ENCODE assay signal across 30 cellular contexts in the genomic region with DNA sequence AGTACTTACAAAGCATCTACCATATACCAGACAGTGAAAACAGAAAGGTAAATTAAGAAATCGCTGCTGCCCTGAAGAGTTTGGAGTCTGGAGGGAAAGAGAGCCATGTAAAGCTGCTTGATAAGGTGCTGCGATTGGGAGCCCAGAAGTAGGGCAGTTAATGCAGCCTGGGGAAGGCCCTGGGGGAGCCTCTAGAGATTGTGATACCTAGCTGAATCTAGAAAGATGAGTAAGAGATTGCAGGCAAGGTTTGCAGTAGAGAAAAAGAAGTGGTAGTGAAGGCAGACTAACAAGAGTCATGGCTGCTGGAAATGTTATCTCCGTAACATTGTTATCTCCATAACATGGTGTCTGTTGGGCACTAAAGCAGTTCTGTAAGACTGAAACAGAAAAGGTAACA. TPM values are rescaled to one million over a fixed set of nuclear protein-coding genes. Genes with fewer than 3 reads are reported as not detected.
"Had no signal": no experiment of that assay in that cellular context is flagged by ENCODE, and none has a peak within 500 bp of the region (broad histone marks: within the 10 kb centered on the region; RNA-seq: fewer than 3 reads in every experiment).

No MANE protein-coding gene starts in this region.

- ATAC-seq: activated CD4-positive, CD25-positive, alpha-beta regulatory T cell treated with anti-CD3 and anti-CD28 coated beads, Interleukin-2, amount 50 U/mL, for 24 hours; activated naive CD8-positive, alpha-beta T cell treated with anti-CD3 and anti-CD28 coated beads, Interleukin-2, amount 50 U/mL, for 24 hours; activated T-cell treated with anti-CD3 and anti-CD28 coated beads, Interleukin-2, amount 50 U/mL, for 4 hours; body of pancreas; esophagus mucosa; T-helper 17 cell had no signal

- H3K36me3 Mint-ChIP-seq: activated naive CD8-positive, alpha-beta T cell treated with anti-CD3 and anti-CD28 coated beads for 36 hours had no signal

- H3K4me1 Mint-ChIP-seq: activated B cell treated with CpG ODN at 0.5 μM for 24 hours; activated CD4-positive, alpha-beta memory T cell treated with anti-CD3 and anti-CD28 coated beads, Interleukin-2, amount 10 ng/mL, durations not matched to agents 7 days and 5 days had no signal

- H3K27me3 Mint-ChIP-seq: activated B cell treated with CpG ODN at 0.5 μM for 24 hours; activated CD4-positive, alpha-beta memory T cell treated with anti-CD3 and anti-CD28 coated beads, Interleukin-2, amount 10 ng/mL, durations not matched to agents 7 days and 5 days; activated CD4-positive, alpha-beta T cell treated with anti-CD3 and anti-CD28 coated beads, Interleukin-2, amount 10 ng/mL, durations not matched to agents 24 days and 14 days; activated naive CD4-positive, alpha-beta T cell treated with anti-CD3 and anti-CD28 coated beads, Interleukin-2, amount 50 U/mL, for 24 hours; activated naive CD8-positive, alpha-beta T cell treated with anti-CD3 and anti-CD28 coated beads for 36 hours; activated naive CD8-positive, alpha-beta T cell treated with anti-CD3 and anti-CD28 coated beads, Interleukin-2, amount 50 U/mL, for 24 hours; T-helper 17 cell had no signal

- H3K4me1 ChIP-seq: adrenal gland, body of pancreas, colonic mucosa had no signal

- H3K27me3 ChIP-seq: adrenal gland, body of pancreas, colonic mucosa had no signal

- H3K4me3 Mint-ChIP-seq: activated B cell treated with CpG ODN at 0.5 μM for 24 hours; activated CD4-positive, alpha-beta memory T cell treated with anti-CD3 and anti-CD28 coated beads, Interleukin-2, amount 10 ng/mL, durations not matched to agents 7 days and 5 days; activated CD4-positive, alpha-beta T cell treated with anti-CD3 and anti-CD28 coated beads, Interleukin-2, amount 10 ng/mL, durations not matched to agents 24 days and 14 days; activated naive CD4-positive, alpha-beta T cell treated with anti-CD3 and anti-CD28 coated beads, Interleukin-2, amount 50 U/mL, for 24 hours; activated naive CD8-positive, alpha-beta T cell treated with anti-CD3 and anti-CD28 coated beads for 36 hours; activated naive CD8-positive, alpha-beta T cell treated with anti-CD3 and anti-CD28 coated beads, Interleukin-2, amount 50 U/mL, for 24 hours; activated T-cell treated with anti-CD3 and anti-CD28 coated beads, Interleukin-2, amount 50 U/mL, for 4 hours; activated T-helper 1 cell treated with anti-CD3 and anti-CD28 coated beads, Interleukin-12 subunit alpha, Interleukin-12 subunit beta, Interleukin-2, Interleukin-4 antibody, amounts not matched to agents 30 ng/mL and 10 ng/mL and 1 ng/mL, durations not matched to agents 14 hours and 24 hours and 36 hours; T-helper 17 cell; T-helper 2 cell treated with Interferon-gamma antibody and Interleukin-4, amounts not matched to agents 5 μg/mL and 100 μg/mL, for 36 hours had no signal

- H3K9me3 Mint-ChIP-seq: activated B cell treated with CpG ODN at 0.5 μM for 24 hours; activated CD4-positive, alpha-beta memory T cell treated with anti-CD3 and anti-CD28 coated beads, Interleukin-2, amount 10 ng/mL, durations not matched to agents 7 days and 5 days; activated CD4-positive, alpha-beta T cell treated with anti-CD3 and anti-CD28 coated beads, Interleukin-2, amount 10 ng/mL, durations not matched to agents 24 days and 14 days; activated naive CD4-positive, alpha-beta T cell treated with anti-CD3 and anti-CD28 coated beads, Interleukin-2, amount 50 U/mL, for 24 hours; activated naive CD8-positive, alpha-beta T cell treated with anti-CD3 and anti-CD28 coated beads for 36 hours; activated naive CD8-positive, alpha-beta T cell treated with anti-CD3 and anti-CD28 coated beads, Interleukin-2, amount 50 U/mL, for 24 hours; activated T-cell treated with anti-CD3 and anti-CD28 coated beads, Interleukin-2, amount 50 U/mL, for 4 hours; activated T-helper 1 cell treated with anti-CD3 and anti-CD28 coated beads, Interleukin-12 subunit alpha, Interleukin-12 subunit beta, Interleukin-2, Interleukin-4 antibody, amounts not matched to agents 30 ng/mL and 10 ng/mL and 1 ng/mL, durations not matched to agents 14 hours and 24 hours and 36 hours; T-helper 2 cell treated with Interferon-gamma antibody and Interleukin-4, amounts not matched to agents 5 μg/mL and 100 μg/mL, for 36 hours had no signal

- H3K27ac ChIP-seq: adrenal gland, body of pancreas, colonic mucosa, WERI-Rb-1 had no signal

- H3K36me3 ChIP-seq: adrenal gland, colonic mucosa, WERI-Rb-1 had no signal

- H3K4me3 ChIP-seq: adrenal gland, body of pancreas, colonic mucosa had no signal

- DNase-seq: activated B cell treated with CpG ODN at 0.5 μM for 24 hours; activated CD4-positive, alpha-beta memory T cell treated with anti-CD3 and anti-CD28 coated beads, Interleukin-2, amount 10 ng/mL, durations not matched to agents 7 days and 5 days; activated CD4-positive, alpha-beta T cell treated with anti-CD3 and anti-CD28 coated beads, Interleukin-2, amount 10 ng/mL, durations not matched to agents 24 days and 14 days; activated CD8-positive, alpha-beta memory T cell treated with anti-CD3 and anti-CD28 coated beads, Interleukin-2, amount 50 U/mL, for 48 hours; activated gamma-delta T cell; activated naive CD4-positive, alpha-beta T cell; activated naive CD8-positive, alpha-beta T cell treated with anti-CD3 and anti-CD28 coated beads for 36 hours; activated naive CD8-positive, alpha-beta T cell treated with anti-CD3 and anti-CD28 coated beads, Interleukin-2, amount 50 U/mL, for 24 hours; activated T-cell treated with anti-CD3 and anti-CD28 coated beads for 4 hours; activated T-cell treated with anti-CD3 and anti-CD28 coated beads, Interleukin-2, amount 50 U/mL, for 4 hours; adrenal gland; amygdala; aorta; body of pancreas; central memory CD4-positive, alpha-beta T cell; cerebellar nuclear complex; colonic mucosa; effector CD8-positive, alpha-beta T cell; foreskin fibroblast; head of caudate nucleus; T-helper 1 cell; T-helper 17 cell; T1000; WERI-Rb-1 had no signal

- H3K9me3 ChIP-seq: adrenal gland, body of pancreas, colonic mucosa had no signal

- H3K27ac Mint-ChIP-seq: activated B cell treated with CpG ODN at 0.5 μM for 24 hours; activated CD4-positive, alpha-beta memory T cell treated with anti-CD3 and anti-CD28 coated beads, Interleukin-2, amount 10 ng/mL, durations not matched to agents 7 days and 5 days; activated CD4-positive, alpha-beta T cell treated with anti-CD3 and anti-CD28 coated beads, Interleukin-2, amount 10 ng/mL, durations not matched to agents 24 days and 14 days; activated naive CD4-positive, alpha-beta T cell treated with anti-CD3 and anti-CD28 coated beads, Interleukin-2, amount 50 U/mL, for 24 hours; activated naive CD8-positive, alpha-beta T cell treated with anti-CD3 and anti-CD28 coated beads for 36 hours; activated naive CD8-positive, alpha-beta T cell treated with anti-CD3 and anti-CD28 coated beads, Interleukin-2, amount 50 U/mL, for 24 hours; activated T-helper 1 cell treated with anti-CD3 and anti-CD28 coated beads, Interleukin-12 subunit alpha, Interleukin-12 subunit beta, Interleukin-2, Interleukin-4 antibody, amounts not matched to agents 30 ng/mL and 10 ng/mL and 1 ng/mL, durations not matched to agents 14 hours and 24 hours and 36 hours; T-helper 17 cell; T-helper 2 cell treated with Interferon-gamma antibody and Interleukin-4, amounts not matched to agents 5 μg/mL and 100 μg/mL, for 36 hours had no signal

RNA-seq across cellular contexts. Expression of a gene that starts 56.7 kb away (rescaled TPM):
- total RNA-seq: activated B cell treated with CpG ODN at 0.5 μM for 24 hours; activated CD4-positive, alpha-beta T cell treated with anti-CD3 and anti-CD28 coated beads, Interleukin-2, amount 10 ng/mL, durations not matched to agents 24 days and 14 days; activated naive CD8-positive, alpha-beta T cell treated with anti-CD3 and anti-CD28 coated beads for 36 hours; activated T-cell treated with anti-CD3 and anti-CD28 coated beads, Interleukin-2, amount 50 U/mL, for 4 hours; activated T-helper 1 cell treated with anti-CD3 and anti-CD28 coated beads, Interleukin-12 subunit alpha, Interleukin-12 subunit beta, Interleukin-2, Interleukin-4 antibody, amounts not matched to agents 30 ng/mL and 10 ng/mL and 1 ng/mL, durations not matched to agents 14 hours and 24 hours and 36 hours; body of pancreas; esophagus mucosa; frontal cortex had no signal
